Comparison of ENCODE assay signal across 1 cellular context in the genomic region with DNA sequence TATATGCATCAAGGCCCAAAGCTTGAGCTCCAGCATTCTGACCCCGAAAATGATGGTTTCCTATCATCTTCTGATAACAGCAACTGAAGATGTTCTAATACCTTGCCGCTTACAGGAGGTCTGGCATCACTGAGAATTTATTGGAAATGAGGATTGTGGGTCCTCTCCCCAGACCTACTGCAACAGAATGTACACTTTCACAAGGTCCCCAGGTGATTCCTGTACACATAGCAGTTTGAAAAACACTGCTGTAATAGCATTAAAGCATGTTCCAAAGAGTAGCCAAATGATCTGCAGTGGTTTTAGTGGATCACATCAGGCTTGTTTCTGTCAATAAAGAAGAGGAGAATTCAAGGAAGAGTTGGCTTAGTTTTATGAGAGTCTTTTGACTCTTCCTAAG.
TF ChIP-seq lines count a peak whose summit lies in the region.

No MANE protein-coding gene starts in this region.

TF ChIP-seq in HepG2, 621 proteins besides CTCF, POLR2A, EP300 and RAD21:
- TF ChIP-seq SRY (CRISPR knock-in tag; IDR thresholded peaks at IDR 0.05) (no peak), ZNF253 (CRISPR knock-in tag; IDR thresholded peaks at IDR 0.05; ENCODE audit: borderline replicate concordance) (no peak), RFX5 (IDR thresholded peaks at IDR 0.05; ENCODE audit: low read depth, low read length) (no peak), ZC3H4 (CRISPR knock-in tag; IDR thresholded peaks at IDR 0.05; ENCODE audit: borderline replicate concordance) (no peak), SSRP1 (CRISPR knock-in tag; IDR thresholded peaks at IDR 0.05) (0 out of 2 replicates have a peak, but pooled peaks have one; percentile 46), SAP130 (CRISPR knock-in tag; IDR thresholded peaks at IDR 0.05; ENCODE audit: low read depth) (0 out of 2 replicates have a peak, but pooled peaks have one; percentile 11), KLF15 (CRISPR knock-in tag; IDR thresholded peaks at IDR 0.05; ENCODE audit: borderline replicate concordance) (no peak), ZNF432 (CRISPR knock-in tag; IDR thresholded peaks at IDR 0.05; ENCODE audit: borderline replicate concordance) (no peak), AGO2 (optimal IDR thresholded peaks at IDR 0.05; ENCODE audit: low read depth, low read length) (peak; percentile 35), ZZZ3 (CRISPR knock-in tag; IDR thresholded peaks at IDR 0.05; ENCODE audit: borderline replicate concordance) (no peak), HDAC6 (IDR thresholded peaks at IDR 0.05; ENCODE audit: low read depth, low read length) (no peak), KDM2A (CRISPR knock-in tag; IDR thresholded peaks at IDR 0.05; ENCODE audit: borderline replicate concordance, low read depth) (no peak), RBM22 (optimal IDR thresholded peaks at IDR 0.05; ENCODE audit: low read length) (peak; percentile 96), KMT2B (CRISPR knock-in tag; IDR thresholded peaks at IDR 0.05) (no peak), ZNF282 (IDR thresholded peaks at IDR 0.05; ENCODE audit: partially characterized antibody) (no peak), POLR2AphosphoS5 (IDR thresholded peaks at IDR 0.05; ENCODE audit: low read depth, low read length) (peak; percentile 30; the same call in 1 of the 2 replicates)
- TF ChIP-seq, protein P1, sequence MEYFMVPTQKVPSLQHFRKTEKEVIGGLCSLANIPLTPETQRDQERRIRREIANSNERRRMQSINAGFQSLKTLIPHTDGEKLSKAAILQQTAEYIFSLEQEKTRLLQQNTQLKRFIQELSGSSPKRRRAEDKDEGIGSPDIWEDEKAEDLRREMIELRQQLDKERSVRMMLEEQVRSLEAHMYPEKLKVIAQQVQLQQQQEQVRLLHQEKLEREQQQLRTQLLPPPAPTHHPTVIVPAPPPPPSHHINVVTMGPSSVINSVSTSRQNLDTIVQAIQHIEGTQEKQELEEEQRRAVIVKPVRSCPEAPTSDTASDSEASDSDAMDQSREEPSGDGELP (IDR thresholded peaks at IDR 0.05; ENCODE audit: borderline replicate concordance, low read depth): 0 out of 2 replicates have a peak, but pooled peaks have one; percentile 11
